In genomic region chr12:90167501-90167900, GRCh38 we compare ENCODE assay signal across 18 cellular contexts.
"Had no signal": no experiment of that assay in that cellular context is flagged by ENCODE, and none has a peak within 500 bp of the region (broad histone marks: within the 10 kb centered on the region; RNA-seq: fewer than 3 reads in every experiment).

No MANE protein-coding gene starts in this region.

- H3K4me1 ChIP-seq: heart left ventricle, sigmoid colon, transverse colon had no signal

- H3K4me1 Mint-ChIP-seq: stimulated activated naive CD8-positive, alpha-beta T cell treated with anti-CD3 and anti-CD28 coated beads, Interleukin-15, amount 100 ng/mL, for 72 hours had no signal

- ATAC-seq: heart left ventricle; natural killer cell treated with Interleukin-12 subunit alpha and Interleukin-12 subunit beta and Interleukin-15 and Interleukin-18, amount 100 ng/mL, for 72 hours; stimulated activated naive CD8-positive, alpha-beta T cell treated with anti-CD3 and anti-CD28 coated beads, Interleukin-15, amount 100 ng/mL, for 72 hours had no signal

- H3K27me3 ChIP-seq: dorsolateral prefrontal cortex, heart left ventricle, neutrophil, sigmoid colon, transverse colon had no signal

- H3K4me3 ChIP-seq: dorsolateral prefrontal cortex, heart left ventricle, sigmoid colon, skin epidermis, thoracic aorta, transverse colon had no signal

- H3K27me3 Mint-ChIP-seq: stimulated activated naive B cell treated with anti-CD40 and anti-IgM and Interleukin-4, amounts not matched to agents 10 μg/mL and 1 μg/mL and 100 μg/mL, for 72 hours; stimulated activated naive CD8-positive, alpha-beta T cell treated with anti-CD3 and anti-CD28 coated beads, Interleukin-15, amount 100 ng/mL, for 72 hours had no signal

- H3K36me3 Mint-ChIP-seq: natural killer cell treated with Interleukin-12 subunit alpha and Interleukin-12 subunit beta and Interleukin-15 and Interleukin-18, amount 100 ng/mL, for 72 hours; stimulated activated naive B cell treated with anti-CD40 and anti-IgM and Interleukin-4, amounts not matched to agents 10 μg/mL and 1 μg/mL and 100 μg/mL, for 72 hours had no signal

- H3K36me3 ChIP-seq: heart left ventricle, neutrophil, sigmoid colon, thoracic aorta, transverse colon had no signal

- DNase-seq: cortex of kidney; dorsolateral prefrontal cortex; effector CD8-positive, alpha-beta T cell; heart left ventricle; hippocampal formation; kidney glomerular epithelial cell; midbrain; posterior cingulate gyrus; sigmoid colon; stimulated activated CD4-positive, alpha-beta T cell treated with anti-CD3 and anti-CD28 coated beads, Interleukin-2, amount 100 ng/mL, for 24 hours; stimulated activated CD4-positive, alpha-beta T cell treated with anti-CD3 and anti-CD28 coated beads, Interleukin-4, amount 100 ng/mL, for 4 hours; stimulated activated naive B cell treated with anti-CD40 and anti-IgM and Interleukin-4, amounts not matched to agents 10 μg/mL and 1 μg/mL and 100 μg/mL, for 72 hours; stimulated activated naive CD8-positive, alpha-beta T cell treated with anti-CD3 and anti-CD28 coated beads, Interleukin-15, amount 100 ng/mL, for 72 hours; transverse colon had no signal

- H3K9me3 ChIP-seq: heart left ventricle, neutrophil, sigmoid colon, thoracic aorta, transverse colon had no signal

- H3K9me3 Mint-ChIP-seq: natural killer cell treated with Interleukin-12 subunit alpha and Interleukin-12 subunit beta and Interleukin-15 and Interleukin-18, amount 100 ng/mL, for 72 hours; stimulated activated naive CD8-positive, alpha-beta T cell treated with anti-CD3 and anti-CD28 coated beads, Interleukin-15, amount 100 ng/mL, for 72 hours had no signal

- H3K27ac ChIP-seq: heart left ventricle, neutrophil, sigmoid colon, skin epidermis, thoracic aorta, transverse colon had no signal

- H3K4me3 Mint-ChIP-seq: natural killer cell treated with Interleukin-12 subunit alpha and Interleukin-12 subunit beta and Interleukin-15 and Interleukin-18, amount 100 ng/mL, for 72 hours; stimulated activated naive B cell treated with anti-CD40 and anti-IgM and Interleukin-4, amounts not matched to agents 10 μg/mL and 1 μg/mL and 100 μg/mL, for 72 hours; stimulated activated naive CD8-positive, alpha-beta T cell treated with anti-CD3 and anti-CD28 coated beads, Interleukin-15, amount 100 ng/mL, for 72 hours had no signal
